Comparison of ENCODE assay signal across 21 cellular contexts in genomic region chr3:64939747-64940450, GRCh38.
DNase-seq lines count a peak whose midpoint lies in the region; TF ChIP-seq lines count a peak whose summit lies in the region.
"Had no signal": no experiment of that assay in that cellular context is flagged by ENCODE, and none has a peak within 500 bp of the region (broad histone marks: within the 10 kb centered on the region; RNA-seq: fewer than 3 reads in every experiment).

No MANE protein-coding gene starts in this region.

- no peak for TF ChIP-seq POLR2A in vagina (IDR thresholded peaks at IDR 0.05)

- H3K9me3 ChIP-seq in colonic mucosa (no peaks in the 10 kb centered on the region), vagina (no peaks in the 10 kb centered on the region)
- H3K9me3 ChIP-seq: A549 had no signal

- no peaks in the 10 kb centered on the region for H3K27me3 Mint-ChIP-seq in activated T-helper 1 cell treated with anti-CD3 and anti-CD28 coated beads, Interleukin-12 subunit alpha, Interleukin-12 subunit beta, Interleukin-2, Interleukin-4 antibody, amounts not matched to agents 30 ng/mL and 10 ng/mL and 1 ng/mL, durations not matched to agents 14 hours and 24 hours and 36 hours (ENCODE audit: insufficient read depth)
- H3K27me3 Mint-ChIP-seq: CD4-positive, alpha-beta T cell had no signal

- H3K27ac ChIP-seq in colonic mucosa (no peak overlapping the region), vagina (peak overlapping the region; percentile 37)
- H3K27ac ChIP-seq: A549; BLaER1 treated with 17β-estradiol and CSF1 and Interleukin-3, amounts not matched to agents 10 nM and 100 nM; RWPE1; SK-N-MC had no signal

- peak; percentile 36 to 76 for DNase-seq in NCI-H524 (lab: John Stamatoyannopoulos, UW)
- DNase-seq in colonic mucosa = peak; percentile 18
- peak; percentile 35 for DNase-seq in myocyte (ENCODE audit: low read depth)
- no peak for DNase-seq in vagina (ENCODE audit: extremely low spot score in 2 of 2)
- no peak for DNase-seq in head of caudate nucleus
- no peak for DNase-seq in activated T-helper 1 cell treated with anti-CD3 and anti-CD28 coated beads, Interleukin-12 subunit alpha, Interleukin-12 subunit beta, Interleukin-2, Interleukin-4 antibody, amounts not matched to agents 30 ng/mL and 10 ng/mL and 1 ng/mL, durations not matched to agents 14 hours and 24 hours and 36 hours (ENCODE audit: low spot score)
- no peak for DNase-seq in cortex of kidney (lab: John Stamatoyannopoulos, UW)
- DNase-seq: AML-193; CD4-positive, alpha-beta T cell; H9; Karpas-422; NCI-H1105 treated with DMSO at 0.1 percent for 48 hours; NCI-H146; NCI-H1930; NCI-H446; NCI-H526 treated with DMSO at 0.1 percent for 48 hours; SHP77 treated with DMSO at 0.1 percent for 48 hours had no signal

- H3K4me1 Mint-ChIP-seq in activated T-helper 1 cell treated with anti-CD3 and anti-CD28 coated beads, Interleukin-12 subunit alpha, Interleukin-12 subunit beta, Interleukin-2, Interleukin-4 antibody, amounts not matched to agents 30 ng/mL and 10 ng/mL and 1 ng/mL, durations not matched to agents 14 hours and 24 hours and 36 hours (ENCODE audit: low read depth) = no peaks in the 10 kb centered on the region

- no peak overlapping the region for H3K4me3 Mint-ChIP-seq in activated T-helper 1 cell treated with anti-CD3 and anti-CD28 coated beads, Interleukin-12 subunit alpha, Interleukin-12 subunit beta, Interleukin-2, Interleukin-4 antibody, amounts not matched to agents 30 ng/mL and 10 ng/mL and 1 ng/mL, durations not matched to agents 14 hours and 24 hours and 36 hours
- H3K4me3 Mint-ChIP-seq: CD4-positive, alpha-beta T cell; H9 had no signal

- H3K9me3 Mint-ChIP-seq in activated T-helper 1 cell treated with anti-CD3 and anti-CD28 coated beads, Interleukin-12 subunit alpha, Interleukin-12 subunit beta, Interleukin-2, Interleukin-4 antibody, amounts not matched to agents 30 ng/mL and 10 ng/mL and 1 ng/mL, durations not matched to agents 14 hours and 24 hours and 36 hours = peaks cover 10% of the 10 kb centered on the region
- H3K9me3 Mint-ChIP-seq: H9 had no signal

- H3K4me1 ChIP-seq in colonic mucosa = no peaks in the 10 kb centered on the region
- peaks cover 55% of the 10 kb centered on the region for H3K4me1 ChIP-seq in vagina
- H3K4me1 ChIP-seq: A549 had no signal

- TF ChIP-seq CTCF in colonic mucosa (IDR thresholded peaks at IDR 0.05) = no peak
- TF ChIP-seq CTCF in vagina (IDR thresholded peaks at IDR 0.05) = no peak

- H3K9ac ChIP-seq in colonic mucosa (ENCODE audit: low read depth in 2 of 2, low read length in 2 of 2) = no peak overlapping the region
- H3K9ac ChIP-seq: BLaER1 treated with 17β-estradiol and CSF1 and Interleukin-3, amounts not matched to agents 10 nM and 100 nM had no signal

- no peaks in the 10 kb centered on the region for H3K36me3 Mint-ChIP-seq in activated T-helper 1 cell treated with anti-CD3 and anti-CD28 coated beads, Interleukin-12 subunit alpha, Interleukin-12 subunit beta, Interleukin-2, Interleukin-4 antibody, amounts not matched to agents 30 ng/mL and 10 ng/mL and 1 ng/mL, durations not matched to agents 14 hours and 24 hours and 36 hours (ENCODE audit: low read depth)

- H3K4me3 ChIP-seq in colonic mucosa = no peak overlapping the region
- H3K4me3 ChIP-seq in vagina = no peak overlapping the region
- H3K4me3 ChIP-seq: A549; BLaER1 treated with 17β-estradiol and CSF1 and Interleukin-3, amounts not matched to agents 10 nM and 100 nM; SK-N-MC had no signal

- H3K27ac Mint-ChIP-seq in activated T-helper 1 cell treated with anti-CD3 and anti-CD28 coated beads, Interleukin-12 subunit alpha, Interleukin-12 subunit beta, Interleukin-2, Interleukin-4 antibody, amounts not matched to agents 30 ng/mL and 10 ng/mL and 1 ng/mL, durations not matched to agents 14 hours and 24 hours and 36 hours = no peak overlapping the region
- H3K27ac Mint-ChIP-seq: CD4-positive, alpha-beta T cell; H9 had no signal

- H3K27me3 ChIP-seq in colonic mucosa (no peaks in the 10 kb centered on the region), vagina (no peaks in the 10 kb centered on the region)
- H3K27me3 ChIP-seq: BLaER1 treated with 17β-estradiol and CSF1 and Interleukin-3, amounts not matched to agents 10 nM and 100 nM had no signal

- no peaks in the 10 kb centered on the region for H3K36me3 ChIP-seq in colonic mucosa
- no peaks in the 10 kb centered on the region for H3K36me3 ChIP-seq in vagina
- H3K36me3 ChIP-seq: BLaER1 treated with 17β-estradiol and CSF1 and Interleukin-3, amounts not matched to agents 10 nM and 100 nM had no signal

- intact Hi-C loops in colonic mucosa (cut with DNase I) (no loop called here), vagina (cut with DNase I) (no loop called here), head of caudate nucleus (cut with DNase I) (no loop called here)
- intact Hi-C loops in activated T-helper 1 cell treated with anti-CD3 and anti-CD28 coated beads, Interleukin-12 subunit alpha, Interleukin-12 subunit beta, Interleukin-2, Interleukin-4 antibody, amounts not matched to agents 30 ng/mL and 10 ng/mL and 1 ng/mL, durations not matched to agents 14 hours and 24 hours and 36 hours (cut with micrococcal nuclease) = no loop called here

Comparison
In these comparisons a context has a peak if more than half of its experiments do, and no peak if none do; other contexts are left out.
1. DNase-seq: peak in NCI-H524 (2 of 2), colonic mucosa (single experiment) and myocyte (single experiment); none in vagina (0 of 2), head of caudate nucleus (0 of 42), activated T-helper 1 cell treated with anti-CD3 and anti-CD28 coated beads, Interleukin-12 subunit alpha, Interleukin-12 subunit beta, Interleukin-2, Interleukin-4 antibody, amounts not matched to agents 30 ng/mL and 10 ng/mL and 1 ng/mL, durations not matched to agents 14 hours and 24 hours and 36 hours (single experiment) and cortex of kidney (single experiment).